In genomic region chr1:234617986-234618725, GRCh38 we compare ENCODE assay signal across 1 cellular context.
TF ChIP-seq lines count a peak whose summit lies in the region.

No MANE protein-coding gene starts in this region.

TF ChIP-seq in HepG2, 621 proteins besides CTCF, POLR2A, EP300 and RAD21 (continued from another document):
- TF ChIP-seq AFF4 (CRISPR knock-in tag; IDR thresholded peaks at IDR 0.05) (0 out of 2 replicates have a peak, but pooled peaks have one; percentile 40), CSRNP2 (CRISPR knock-in tag; conservative IDR thresholded peaks at IDR 0.05; ENCODE audit: low read depth) (no peak), ZNF570 (CRISPR knock-in tag; IDR thresholded peaks at IDR 0.05; ENCODE audit: borderline replicate concordance) (no peak), TEAD3 (CRISPR knock-in tag; optimal IDR thresholded peaks at IDR 0.05; ENCODE audit: borderline replicate concordance) (peak; percentile 87), ZBTB37 (CRISPR knock-in tag; IDR thresholded peaks at IDR 0.05) (no peak), ZMYM2 (CRISPR knock-in tag; IDR thresholded peaks at IDR 0.05) (no peak), SOX13 (IDR thresholded peaks at IDR 0.05) (no peak), SOX13 (CRISPR knock-in tag; conservative IDR thresholded peaks at IDR 0.05 in 1 of 2, IDR thresholded peaks at IDR 0.05 in 1 of 2) (0 out of 4 replicates have a peak, but pooled peaks of 1 of the 2 experiments have one; percentile 23), BRD4 (CRISPR knock-in tag; IDR thresholded peaks at IDR 0.05) (0 out of 2 replicates have a peak, but pooled peaks have one; percentile 66), HNF1A (IDR thresholded peaks at IDR 0.05; ENCODE audit: low read depth) (no peak), HNF1A (CRISPR knock-in tag; IDR thresholded peaks at IDR 0.05; ENCODE audit: borderline replicate concordance) (peak; percentile 31; the same call in 1 of the 2 replicates), TARDBP (CRISPR knock-in tag; IDR thresholded peaks at IDR 0.05) (no peak), SIX1 (CRISPR knock-in tag; IDR thresholded peaks at IDR 0.05; ENCODE audit: borderline replicate concordance) (0 out of 2 replicates have a peak, but pooled peaks have one; percentile 40), ZNF556 (CRISPR knock-in tag; IDR thresholded peaks at IDR 0.05; ENCODE audit: borderline replicate concordance) (no peak), ZNF792 (CRISPR knock-in tag; IDR thresholded peaks at IDR 0.05) (no peak), PRDM15 (CRISPR knock-in tag; IDR thresholded peaks at IDR 0.05) (peak; percentile 78; the same call in 1 of the 2 replicates), RARA (CRISPR knock-in tag; IDR thresholded peaks at IDR 0.05) (0 out of 2 replicates have a peak, but pooled peaks have one; percentile 40), HNF4A (CRISPR knock-in tag; IDR thresholded peaks at IDR 0.05) (0 out of 2 replicates have a peak, but pooled peaks have one; percentile 9), ZSCAN20 (CRISPR knock-in tag; IDR thresholded peaks at IDR 0.05; ENCODE audit: borderline replicate concordance) (no peak), ZNF430 (CRISPR knock-in tag; IDR thresholded peaks at IDR 0.05) (no peak), ZFP36L1 (CRISPR knock-in tag; IDR thresholded peaks at IDR 0.05) (no peak), NCOA2 (CRISPR knock-in tag; IDR thresholded peaks at IDR 0.05) (peak; percentile 72), KAT8 (CRISPR knock-in tag; IDR thresholded peaks at IDR 0.05) (no peak), NR2C2 (CRISPR knock-in tag; IDR thresholded peaks at IDR 0.05; ENCODE audit: borderline replicate concordance) (0 out of 2 replicates have a peak, but pooled peaks have one; percentile 20), MED13 (CRISPR knock-in tag; IDR thresholded peaks at IDR 0.05) (peak; percentile 74; the same call in 1 of the 2 replicates), HBP1 (CRISPR knock-in tag; IDR thresholded peaks at IDR 0.05; ENCODE audit: low read depth) (no peak), STAG1 (CRISPR knock-in tag; IDR thresholded peaks at IDR 0.05) (peak; percentile 2; the same call in 1 of the 2 replicates), SETDB1 (CRISPR knock-in tag; IDR thresholded peaks at IDR 0.05; ENCODE audit: borderline replicate concordance) (no peak), SAP130 (CRISPR knock-in tag; IDR thresholded peaks at IDR 0.05; ENCODE audit: low read depth) (0 out of 2 replicates have a peak, but pooled peaks have one; percentile 37)
